In the genomic region with DNA sequence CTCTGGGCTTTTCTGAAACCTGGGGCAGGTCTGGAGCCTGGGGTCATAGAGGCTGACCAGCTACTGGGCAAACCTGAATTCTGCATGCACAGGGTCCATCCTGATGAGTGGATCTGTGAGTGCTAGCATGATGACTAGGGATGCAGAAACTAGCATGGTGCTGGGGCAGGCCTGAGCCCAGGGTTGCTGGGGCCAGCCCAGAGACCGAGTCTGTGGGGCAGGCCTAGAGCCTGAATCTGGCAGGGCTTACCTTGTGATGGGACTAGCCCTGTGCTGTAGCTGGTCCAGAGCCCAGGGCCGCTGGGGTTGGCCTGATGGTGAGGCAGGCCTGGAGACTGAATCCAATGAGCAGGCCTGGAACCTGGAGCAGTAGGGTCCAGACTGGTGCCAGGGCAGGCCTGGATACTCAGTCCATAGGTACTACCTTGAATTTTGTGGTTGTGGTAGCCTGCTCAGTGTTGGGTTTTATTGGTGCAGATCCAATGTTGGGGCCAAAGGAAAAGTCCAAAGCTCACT, we compare ENCODE assay signal across 24 cellular contexts.
"Had no signal": no experiment of that assay in that cellular context is flagged by ENCODE, and none has a peak within 500 bp of the region (broad histone marks: within the 10 kb centered on the region; RNA-seq: fewer than 3 reads in every experiment).

No MANE protein-coding gene starts in this region.

- H3K27me3 Mint-ChIP-seq: IgD-negative memory B cell had no signal

- H3K4me3 ChIP-seq: K562, SJSA1, SK-N-MC had no signal

- FAIRE-seq: HTR-8/SVneo, K562, RCC 7860 had no signal

- H3K9me3 ChIP-seq: SJSA1 had no signal

- H3K4me3 Mint-ChIP-seq: IgD-negative memory B cell had no signal

- H3K27ac Mint-ChIP-seq: IgD-negative memory B cell had no signal

- ATAC-seq: K562 had no signal

- H3K4me1 Mint-ChIP-seq: IgD-negative memory B cell had no signal

- DNase-seq: Kasumi-1, MM.1S, MV-4-11, NCI-H1048, NCI-H1105, NCI-H1417, NCI-H1436 treated with DMSO at 0.1 percent for 48 hours, NCI-H1694 treated with DMSO at 0.1 percent for 48 hours, NCI-H1930, NCI-H2081, NCI-H2107, NCI-H2227 treated with DMSO at 0.1 percent for 48 hours, NCI-H524 treated with DMSO at 0.1 percent for 48 hours, NCI-H69, NCI-H774, Right ventricle myocardium superior, RPMI8226, SIG-M5 had no signal

- H3K9me3 Mint-ChIP-seq: IgD-negative memory B cell had no signal

- H3K36me3 ChIP-seq: SJSA1 had no signal

- H3K4me1 ChIP-seq: SJSA1 had no signal
